In genomic region chr10:128318366-128318765, GRCh38 we compare ENCODE assay signal across 14 cellular contexts.
DNase-seq lines count a peak whose midpoint lies in the region; ATAC-seq and TF ChIP-seq lines count a peak whose summit lies in the region.
"Had no signal": no experiment of that assay in that cellular context is flagged by ENCODE, and none has a peak within 500 bp of the region (broad histone marks: within the 10 kb centered on the region; RNA-seq: fewer than 3 reads in every experiment).

No MANE protein-coding gene starts in this region.

- H3K4me3 ChIP-seq in WERI-Rb-1 (ENCODE audit: low read depth, low read length) (no peak overlapping the region), trophoblast cell (ENCODE audit: low read depth, low read length) (no peak overlapping the region), upper lobe of right lung (no peak overlapping the region)
- H3K4me3 ChIP-seq: BLaER1, HAP-1 had no signal

- DNase-seq in Daoy (ENCODE audit: low read depth) (peak; percentile 11), WERI-Rb-1 (peak; percentile 25), mesenteric fat pad (ENCODE audit: low spot score) (peak; percentile 77), trophoblast cell (no peak), NCI-H1092 treated with DMSO at 0.1 percent for 48 hours (lab: John Stamatoyannopoulos, UW) (no peak), NCI-H2081 treated with DMSO at 0.1 percent for 48 hours (lab: John Stamatoyannopoulos, UW) (no peak), upper lobe of right lung (no peak)
- no peak for DNase-seq in effector CD4-positive, alpha-beta T cell
- DNase-seq: 8988T; AML-193; Caco-2; CD8-positive, alpha-beta memory T cell had no signal

- no peak for ATAC-seq in upper lobe of right lung

- intact Hi-C loops in upper lobe of right lung (cut with DNase I): no loop called here

- H2AFZ ChIP-seq in trophoblast cell (ENCODE audit: insufficient read depth, low read length, poor library complexity): no peak overlapping the region

- H3K18ac ChIP-seq in trophoblast cell (ENCODE audit: low read length): no peak overlapping the region

- H4K8ac ChIP-seq in trophoblast cell (ENCODE audit: low read depth, low read length): peak overlapping the region; percentile 11

- no CpG with 5 or more reads among the region's 10 CpGs for WGBS in trophoblast cell (ENCODE audit: extremely low coverage, insufficient coverage, insufficient read length)

- H3K14ac ChIP-seq in trophoblast cell (ENCODE audit: low read length): no peak overlapping the region

- H3K27me3 ChIP-seq in WERI-Rb-1 (ENCODE audit: insufficient read depth, low read depth, severe bottlenecking) (peaks cover 6% of the 10 kb centered on the region), trophoblast cell (ENCODE audit: insufficient read depth, low read length) (no peaks in the 10 kb centered on the region), upper lobe of right lung (peaks cover 3% of the 10 kb centered on the region)
- H3K27me3 ChIP-seq: BLaER1 had no signal

- H3K36me3 ChIP-seq in WERI-Rb-1 (no peaks in the 10 kb centered on the region), trophoblast cell (ENCODE audit: control insufficient read depth in 1 of 2, insufficient read depth in 2 of 2, low read length in 2 of 2) (no peaks in the 10 kb centered on the region), upper lobe of right lung (no peaks in the 10 kb centered on the region)
- H3K36me3 ChIP-seq: HAP-1 had no signal

- peaks cover 0 to 4% of the 10 kb centered on the region in 2 experiments for H3K4me1 ChIP-seq in trophoblast cell (ENCODE audit: control insufficient read depth in 1 of 2, insufficient read depth in 2 of 2, low read length in 2 of 2)
- no peaks in the 10 kb centered on the region for H3K4me1 ChIP-seq in upper lobe of right lung
- H3K4me1 ChIP-seq: Caco-2, HAP-1 had no signal

- H3K23ac ChIP-seq in trophoblast cell (ENCODE audit: low read length): no peak overlapping the region

- H3K9me3 ChIP-seq in WERI-Rb-1 (ENCODE audit: severe bottlenecking): no peaks in the 10 kb centered on the region
- H3K9me3 ChIP-seq in trophoblast cell (ENCODE audit: insufficient read depth, low read depth, low read length): peaks cover 2% of the 10 kb centered on the region
- no peaks in the 10 kb centered on the region for H3K9me3 ChIP-seq in upper lobe of right lung
- H3K9me3 ChIP-seq: BLaER1, Caco-2, HAP-1 had no signal

- H2BK120ac ChIP-seq in trophoblast cell (ENCODE audit: insufficient read depth, low read length, poor library complexity): no peak overlapping the region

- H3K27ac ChIP-seq in WERI-Rb-1 (no peak overlapping the region), trophoblast cell (ENCODE audit: low read depth, low read length) (no peak overlapping the region), upper lobe of right lung (no peak overlapping the region)
- H3K27ac ChIP-seq: BLaER1 had no signal

- H2AK5ac ChIP-seq in trophoblast cell (ENCODE audit: low read length): no peak overlapping the region

- no peak overlapping the region for H4K12ac ChIP-seq in trophoblast cell (ENCODE audit: low read depth, low read length)

- no peak overlapping the region for H2BK12ac ChIP-seq in trophoblast cell (ENCODE audit: low read length)

- H3K79me2 ChIP-seq in trophoblast cell (ENCODE audit: control insufficient read depth, insufficient read depth, low read length, poor library complexity): no peaks in the 10 kb centered on the region

- no peak overlapping the region for H3K4me2 ChIP-seq in trophoblast cell (ENCODE audit: low read length)
- H3K4me2 ChIP-seq: BLaER1 had no signal

- TF ChIP-seq CTCF in WERI-Rb-1 (IDR thresholded peaks at IDR 0.05; ENCODE audit: low read depth, low read length): 0 out of 2 replicates have a peak, but pooled peaks have one; percentile 22
- TF ChIP-seq CTCF in upper lobe of right lung (IDR thresholded peaks at IDR 0.05): no peak

- H4K91ac ChIP-seq in trophoblast cell (ENCODE audit: low read depth, low read length): no peak overlapping the region

- H3K9ac ChIP-seq in trophoblast cell (ENCODE audit: low read length): no peak overlapping the region
- H3K9ac ChIP-seq: BLaER1 had no signal

- H3K79me1 ChIP-seq in trophoblast cell (ENCODE audit: low read length): no peaks in the 10 kb centered on the region

- H3K4ac ChIP-seq in trophoblast cell (ENCODE audit: low read depth, low read length): no peak overlapping the region

- no peak overlapping the region for H2BK5ac ChIP-seq in trophoblast cell (ENCODE audit: low read depth, low read length, poor library complexity)

Comparison
In these comparisons a context has a peak if more than half of its experiments do, and no peak if none do; other contexts are left out.
1. DNase-seq: peak in Daoy (single experiment), WERI-Rb-1 (single experiment) and mesenteric fat pad (single experiment); none in trophoblast cell (0 of 2), NCI-H1092 treated with DMSO at 0.1 percent for 48 hours (single experiment), NCI-H2081 treated with DMSO at 0.1 percent for 48 hours (single experiment), effector CD4-positive, alpha-beta T cell (single experiment) and upper lobe of right lung (single experiment).